ENCODE assay signal across 1 cellular context in the genomic region with DNA sequence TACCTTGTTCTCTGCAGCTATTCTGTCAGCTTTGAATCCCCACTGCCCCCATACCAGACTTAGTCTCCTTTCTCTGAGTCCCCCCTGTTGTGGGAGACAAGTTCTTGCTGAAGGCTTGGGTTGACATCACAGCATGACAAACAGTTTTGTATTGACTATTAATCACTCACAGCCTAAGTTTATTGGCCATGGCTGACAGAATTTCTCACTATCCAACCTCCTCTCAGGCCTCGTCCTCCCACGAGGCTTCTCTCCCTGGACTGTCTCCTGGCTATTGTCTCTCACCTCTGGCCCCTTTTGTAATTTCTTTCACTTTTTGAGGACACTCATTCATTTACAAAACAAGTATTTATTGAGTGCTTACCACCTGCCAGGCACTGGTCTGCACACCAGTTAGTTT.
TF ChIP-seq lines count a peak whose summit lies in the region.

No MANE protein-coding gene starts in this region.

TF ChIP-seq in GM23338, 12 proteins besides CTCF, POLR2A, EP300 and RAD21 (continued from another document):
- TF ChIP-seq, protein P1, sequence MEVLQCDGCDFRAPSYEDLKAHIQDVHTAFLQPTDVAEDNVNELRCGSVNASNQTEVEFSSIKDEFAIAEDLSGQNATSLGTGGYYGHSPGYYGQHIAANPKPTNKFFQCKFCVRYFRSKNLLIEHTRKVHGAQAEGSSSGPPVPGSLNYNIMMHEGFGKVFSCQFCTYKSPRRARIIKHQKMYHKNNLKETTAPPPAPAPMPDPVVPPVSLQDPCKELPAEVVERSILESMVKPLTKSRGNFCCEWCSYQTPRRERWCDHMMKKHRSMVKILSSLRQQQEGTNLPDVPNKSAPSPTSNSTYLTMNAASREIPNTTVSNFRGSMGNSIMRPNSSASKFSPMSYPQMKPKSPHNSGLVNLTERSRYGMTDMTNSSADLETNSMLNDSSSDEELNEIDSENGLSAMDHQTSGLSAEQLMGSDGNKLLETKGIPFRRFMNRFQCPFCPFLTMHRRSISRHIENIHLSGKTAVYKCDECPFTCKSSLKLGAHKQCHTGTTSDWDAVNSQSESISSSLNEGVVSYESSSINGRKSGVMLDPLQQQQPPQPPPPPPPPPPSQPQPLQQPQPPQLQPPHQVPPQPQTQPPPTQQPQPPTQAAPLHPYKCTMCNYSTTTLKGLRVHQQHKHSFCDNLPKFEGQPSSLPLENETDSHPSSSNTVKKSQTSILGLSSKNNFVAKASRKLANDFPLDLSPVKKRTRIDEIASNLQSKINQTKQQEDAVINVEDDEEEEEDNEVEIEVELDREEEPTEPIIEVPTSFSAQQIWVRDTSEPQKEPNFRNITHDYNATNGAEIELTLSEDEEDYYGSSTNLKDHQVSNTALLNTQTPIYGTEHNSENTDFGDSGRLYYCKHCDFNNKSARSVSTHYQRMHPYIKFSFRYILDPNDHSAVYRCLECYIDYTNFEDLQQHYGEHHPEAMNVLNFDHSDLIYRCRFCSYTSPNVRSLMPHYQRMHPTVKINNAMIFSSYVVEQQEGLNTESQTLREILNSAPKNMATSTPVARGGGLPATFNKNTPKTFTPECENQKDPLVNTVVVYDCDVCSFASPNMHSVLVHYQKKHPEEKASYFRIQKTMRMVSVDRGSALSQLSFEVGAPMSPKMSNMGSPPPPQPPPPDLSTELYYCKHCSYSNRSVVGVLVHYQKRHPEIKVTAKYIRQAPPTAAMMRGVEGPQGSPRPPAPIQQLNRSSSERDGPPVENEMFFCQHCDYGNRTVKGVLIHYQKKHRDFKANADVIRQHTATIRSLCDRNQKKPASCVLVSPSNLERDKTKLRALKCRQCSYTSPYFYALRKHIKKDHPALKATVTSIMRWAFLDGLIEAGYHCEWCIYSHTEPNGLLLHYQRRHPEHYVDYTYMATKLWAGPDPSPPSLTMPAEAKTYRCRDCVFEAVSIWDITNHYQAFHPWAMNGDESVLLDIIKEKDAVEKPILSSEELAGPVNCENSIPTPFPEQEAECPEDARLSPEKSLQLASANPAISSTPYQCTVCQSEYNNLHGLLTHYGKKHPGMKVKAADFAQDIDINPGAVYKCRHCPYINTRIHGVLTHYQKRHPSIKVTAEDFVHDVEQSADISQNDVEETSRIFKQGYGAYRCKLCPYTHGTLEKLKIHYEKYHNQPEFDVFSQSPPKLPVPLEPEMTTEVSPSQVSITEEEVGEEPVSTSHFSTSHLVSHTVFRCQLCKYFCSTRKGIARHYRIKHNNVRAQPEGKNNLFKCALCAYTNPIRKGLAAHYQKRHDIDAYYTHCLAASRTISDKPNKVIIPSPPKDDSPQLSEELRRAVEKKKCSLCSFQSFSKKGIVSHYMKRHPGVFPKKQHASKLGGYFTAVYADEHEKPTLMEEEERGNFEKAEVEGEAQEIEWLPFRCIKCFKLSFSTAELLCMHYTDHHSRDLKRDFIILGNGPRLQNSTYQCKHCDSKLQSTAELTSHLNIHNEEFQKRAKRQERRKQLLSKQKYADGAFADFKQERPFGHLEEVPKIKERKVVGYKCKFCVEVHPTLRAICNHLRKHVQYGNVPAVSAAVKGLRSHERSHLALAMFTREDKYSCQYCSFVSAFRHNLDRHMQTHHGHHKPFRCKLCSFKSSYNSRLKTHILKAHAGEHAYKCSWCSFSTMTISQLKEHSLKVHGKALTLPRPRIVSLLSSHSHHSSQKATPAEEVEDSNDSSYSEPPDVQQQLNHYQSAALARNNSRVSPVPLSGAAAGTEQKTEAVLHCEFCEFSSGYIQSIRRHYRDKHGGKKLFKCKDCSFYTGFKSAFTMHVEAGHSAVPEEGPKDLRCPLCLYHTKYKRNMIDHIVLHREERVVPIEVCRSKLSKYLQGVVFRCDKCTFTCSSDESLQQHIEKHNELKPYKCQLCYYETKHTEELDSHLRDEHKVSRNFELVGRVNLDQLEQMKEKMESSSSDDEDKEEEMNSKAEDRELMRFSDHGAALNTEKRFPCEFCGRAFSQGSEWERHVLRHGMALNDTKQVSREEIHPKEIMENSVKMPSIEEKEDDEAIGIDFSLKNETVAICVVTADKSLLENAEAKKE (CRISPR knock-in tag; IDR thresholded peaks at IDR 0.05): peak; percentile 63; the same call in 1 of the 2 replicates
